ENCODE assay signal across 12 cellular contexts in the genomic region with DNA sequence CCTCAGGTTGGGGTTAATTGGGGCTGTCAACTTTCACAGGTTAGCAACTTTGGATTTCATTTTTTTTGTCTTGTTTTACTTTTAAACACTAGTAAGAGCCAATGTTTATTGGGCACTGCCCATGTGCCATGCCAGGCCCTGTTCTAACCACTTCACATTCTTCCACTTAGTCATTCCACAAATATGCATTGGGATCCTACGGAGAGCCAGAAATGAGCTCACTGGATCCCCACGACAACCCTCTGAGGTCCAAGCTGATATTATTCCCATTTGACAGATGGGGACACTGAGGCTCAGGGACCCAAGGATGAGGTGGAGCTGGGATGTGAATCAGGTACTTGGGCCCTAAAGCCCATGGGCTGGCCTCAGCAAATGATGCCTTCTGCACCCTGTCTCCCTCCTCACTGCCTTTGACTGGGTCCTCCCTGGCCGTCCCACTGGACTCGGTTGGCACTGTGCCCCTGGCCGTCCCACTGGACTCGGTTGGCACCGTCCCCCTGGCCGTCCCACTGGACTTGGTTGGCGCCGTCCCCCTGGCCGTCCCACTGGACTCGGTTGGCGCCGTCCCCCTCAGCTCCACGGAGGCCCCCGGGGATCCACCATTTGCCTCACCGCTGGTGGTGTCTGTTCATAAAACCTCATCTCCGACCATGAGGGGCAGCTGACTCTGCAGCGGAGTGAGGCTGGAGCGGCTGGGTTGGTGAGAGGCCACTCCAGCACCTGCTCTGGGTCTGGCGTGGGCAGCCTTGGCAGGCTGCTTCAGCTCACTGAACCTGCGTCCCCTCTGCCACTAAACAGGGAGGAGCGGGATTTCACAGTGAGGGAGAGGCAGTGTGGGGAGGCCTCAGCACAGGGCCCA. TPM values are rescaled to one million over a fixed set of nuclear protein-coding genes. Genes with fewer than 3 reads are reported as not detected.
DNase-seq lines count a peak whose midpoint lies in the region; ATAC-seq and TF ChIP-seq lines count a peak whose summit lies in the region.
"Had no signal": no experiment of that assay in that cellular context is flagged by ENCODE, and none has a peak within 500 bp of the region (broad histone marks: within the 10 kb centered on the region; RNA-seq: fewer than 3 reads in every experiment).

No MANE protein-coding gene starts in this region.

- peaks cover 9% of the 10 kb centered on the region for H3K4me1 Mint-ChIP-seq in activated naive CD8-positive, alpha-beta T cell treated with anti-CD3 and anti-CD28 coated beads for 36 hours

- no peaks in the 10 kb centered on the region for H3K27me3 Mint-ChIP-seq in activated naive CD8-positive, alpha-beta T cell treated with anti-CD3 and anti-CD28 coated beads for 36 hours

- no peaks in the 10 kb centered on the region for H3K9me3 ChIP-seq in lung (ENCODE audit: control insufficient read depth in 2 of 2, insufficient read depth in 1 of 2, low read length in 1 of 2)

- WGBS in lung, 2 donors = 88 to 92% methylated on average over 23 of the region's 23 CpGs

- H3K36me3 ChIP-seq in ACC112 (ENCODE audit: insufficient read depth, low read length) = no peaks in the 10 kb centered on the region
- H3K36me3 ChIP-seq in lung (ENCODE audit: control insufficient read depth in 2 of 2, insufficient read depth in 2 of 2, low read length in 2 of 2) = no peaks in the 10 kb centered on the region

- peak overlapping the region; percentile 56 for H2AFZ ChIP-seq in ACC112 (ENCODE audit: low read length, unreplicated experiment)

- no peak overlapping the region for H3K4me3 Mint-ChIP-seq in activated naive CD8-positive, alpha-beta T cell treated with anti-CD3 and anti-CD28 coated beads for 36 hours
- H3K4me3 Mint-ChIP-seq: IgD-negative memory B cell; stimulated activated effector memory CD8-positive, alpha-beta T cell treated with anti-CD3 and anti-CD28 coated beads, Interleukin-12 subunit alpha, Interleukin-12 subunit beta, amount 100 ng/mL, for 72 hours had no signal

- H3K4me1 ChIP-seq in ACC112 (ENCODE audit: control insufficient read depth, insufficient read depth, low read length, unreplicated experiment) = peaks cover 43% of the 10 kb centered on the region
- H3K4me1 ChIP-seq in lung (ENCODE audit: control insufficient read depth in 2 of 2, insufficient read depth in 2 of 2, low read length in 2 of 2) = peaks cover 3 to 21% of the 10 kb centered on the region in 2 donors

- no peak overlapping the region for H3K27ac Mint-ChIP-seq in activated naive CD8-positive, alpha-beta T cell treated with anti-CD3 and anti-CD28 coated beads for 36 hours
- H3K27ac Mint-ChIP-seq: stimulated activated effector memory CD8-positive, alpha-beta T cell treated with anti-CD3 and anti-CD28 coated beads, Interleukin-12 subunit alpha, Interleukin-12 subunit beta, amount 100 ng/mL, for 72 hours had no signal

- H3K36me3 Mint-ChIP-seq in activated naive CD8-positive, alpha-beta T cell treated with anti-CD3 and anti-CD28 coated beads for 36 hours = no peaks in the 10 kb centered on the region
- H3K36me3 Mint-ChIP-seq: IgD-negative memory B cell had no signal

- H3K27ac ChIP-seq in ACC112 (ENCODE audit: low read depth, low read length) = no peak overlapping the region
- peak overlapping the region; percentile 72 to 89 for H3K27ac ChIP-seq in lung (ENCODE audit: low read depth in 1 of 2, low read length in 1 of 2)

- no peaks in the 10 kb centered on the region for H3K9me3 Mint-ChIP-seq in activated naive CD8-positive, alpha-beta T cell treated with anti-CD3 and anti-CD28 coated beads for 36 hours
- H3K9me3 Mint-ChIP-seq: IgD-negative memory B cell; stimulated activated effector memory CD8-positive, alpha-beta T cell treated with anti-CD3 and anti-CD28 coated beads, Interleukin-12 subunit alpha, Interleukin-12 subunit beta, amount 100 ng/mL, for 72 hours had no signal

- H3K79me2 ChIP-seq in ACC112 (ENCODE audit: control insufficient read depth, insufficient read depth, low read length, unreplicated experiment) = no peaks in the 10 kb centered on the region

- DNase-seq in LHCN-M2 (ENCODE audit: low read depth) = peak; percentile 90
- peak; percentile 64 to 69 for DNase-seq in cardiac fibroblast (ENCODE audit: low read depth in 2 of 2)
- no peak for DNase-seq in lung (ENCODE audit: low spot score)
- DNase-seq in anterior cingulate cortex (lab: John Stamatoyannopoulos, UW) = no peak
- no peak for DNase-seq in activated naive CD8-positive, alpha-beta T cell treated with anti-CD3 and anti-CD28 coated beads for 36 hours
- DNase-seq in activated T-cell treated with anti-CD3 and anti-CD28 coated beads for 4 hours = no peak
- DNase-seq: central memory CD4-positive, alpha-beta T cell; hippocampal formation had no signal

- H3K27me3 ChIP-seq in ACC112 (ENCODE audit: insufficient read depth, low read length) (no peaks in the 10 kb centered on the region), lung (ENCODE audit: control insufficient read depth, insufficient read depth) (no peaks in the 10 kb centered on the region)

- H3K4me3 ChIP-seq in ACC112 (ENCODE audit: low read depth, low read length) (no peak overlapping the region), cardiac fibroblast (replicated peaks in 1 of 2; ENCODE audit: low read depth in 2 of 2, low read length in 2 of 2) (no peak overlapping the region), lung (no peak overlapping the region)

- ATAC-seq in lung (ENCODE audit: insufficient read depth, low FRiP score) (no peak), HG02870 (IDR thresholded peaks at IDR 0.05; ENCODE audit: unreplicated experiment) (no peak)
- ATAC-seq: stimulated activated effector memory CD8-positive, alpha-beta T cell treated with anti-CD3 and anti-CD28 coated beads, Interleukin-12 subunit alpha, Interleukin-12 subunit beta, amount 100 ng/mL, for 72 hours had no signal

- no peak for TF ChIP-seq CTCF in cardiac fibroblast (IDR thresholded peaks at IDR 0.05; ENCODE audit: low read depth, low read length)
- TF ChIP-seq CTCF in lung (IDR thresholded peaks at IDR 0.05; ENCODE audit: control extremely low read depth, extremely low read depth) = no peak

RNA-seq across cellular contexts. Expression of a gene that starts 4.8 kb away (rescaled TPM):
- total RNA-seq in LHCN-M2 (2014; rRNA removed) (2.4 and 2.8 TPM in 2 replicates), lung (10 to 100 TPM in 1 of 2 donors, 1 to 10 TPM in 1; 10.0 to 44.0 TPM)
- 13.0 TPM for polyA plus RNA-seq in LHCN-M2 (2012)
- polyA plus RNA-seq in lung = 10 to 100 TPM; 10.7 to 37.1 TPM
- total RNA-seq in activated naive CD8-positive, alpha-beta T cell treated with anti-CD3 and anti-CD28 coated beads for 36 hours = 1 to 10 TPM; 1.0 to 1.7 TPM

Comparison
In these comparisons a context has a peak if more than half of its experiments do, and no peak if none do; other contexts are left out.
1. DNase-seq: peak in LHCN-M2 (single experiment) and cardiac fibroblast (2 of 2); none in lung (single experiment), anterior cingulate cortex (0 of 58), activated naive CD8-positive, alpha-beta T cell treated with anti-CD3 and anti-CD28 coated beads for 36 hours (single experiment) and activated T-cell treated with anti-CD3 and anti-CD28 coated beads for 4 hours (single experiment).